ENCODE assay signal across 9 cellular contexts in genomic region chr9:14096182-14096922, GRCh38.
DNase-seq lines count a peak whose midpoint lies in the region; ATAC-seq and TF ChIP-seq lines count a peak whose summit lies in the region.
"Had no signal": no experiment of that assay in that cellular context is flagged by ENCODE, and none has a peak within 500 bp of the region (broad histone marks: within the 10 kb centered on the region; RNA-seq: fewer than 3 reads in every experiment).

No MANE protein-coding gene starts in this region.

- H3K4me3 ChIP-seq in left ventricle myocardium inferior, result peak overlapping the region; percentile 52
- H3K4me3 ChIP-seq in skeletal muscle tissue (ENCODE audit: low read length in 3 of 3), result peak overlapping the region in 1 of 3 donors; percentile 44

- no peak for TF ChIP-seq CTCF in left ventricle myocardium inferior (IDR thresholded peaks at IDR 0.05; ENCODE audit: borderline replicate concordance)
- no peak for TF ChIP-seq CTCF in GM10266 (IDR thresholded peaks at IDR 0.05; ENCODE audit: control insufficient read depth, insufficient read depth, low read depth, missing control alignments)

- H3K27ac ChIP-seq in left ventricle myocardium inferior (replicated peaks) (peak overlapping the region; percentile 88), skeletal muscle tissue (ENCODE audit: low read depth, low read length) (peak overlapping the region; percentile 75)
- H3K27ac ChIP-seq: neutrophil had no signal

- H3K9ac ChIP-seq in skeletal muscle tissue (ENCODE audit: low read depth in 1 of 3, low read length in 3 of 3), result peak overlapping the region in 1 of 3 donors; percentile 13

- intact Hi-C loops in left ventricle myocardium inferior (cut with micrococcal nuclease), result loop anchor here (10.0 kb wide), 2 partner anchors 202 to 218 kb away; partner anchors contain the start of gene NFIB

- no peaks in the 10 kb centered on the region for H3K27me3 ChIP-seq in left ventricle myocardium inferior (ENCODE audit: low read depth)
- H3K27me3 ChIP-seq in skeletal muscle tissue (ENCODE audit: control insufficient read depth in 3 of 3, insufficient read depth in 3 of 3, low read length in 3 of 3), result no peaks in the 10 kb centered on the region
- H3K27me3 ChIP-seq: neutrophil had no signal

- H3K9me3 ChIP-seq in left ventricle myocardium inferior (replicated peaks) (no peaks in the 10 kb centered on the region), skeletal muscle tissue (ENCODE audit: control insufficient read depth in 3 of 3, low read length in 3 of 3) (no peaks in the 10 kb centered on the region)
- H3K9me3 ChIP-seq: neutrophil had no signal

- H3K36me3 ChIP-seq in left ventricle myocardium inferior (no peaks in the 10 kb centered on the region), skeletal muscle tissue (ENCODE audit: control insufficient read depth in 3 of 3, insufficient read depth in 3 of 3, low read length in 3 of 3) (no peaks in the 10 kb centered on the region)
- H3K36me3 ChIP-seq: neutrophil had no signal

- DNase-seq in HK-2 (ENCODE audit: unreplicated experiment), result peak; percentile 18
- DNase-seq in left ventricle myocardium inferior, result no peak
- no peak for DNase-seq in SW 1271 (lab: John Stamatoyannopoulos, UW)
- DNase-seq in GM10266 (ENCODE audit: extremely low spot score), result no peak
- DNase-seq in HuH-7 (ENCODE audit: low spot score), result no peak

- ATAC-seq in SK-N-SH treated with all-trans-retinoic acid at 6 μM for 48 hours, result peak; percentile 85
- ATAC-seq in GM21390 (IDR thresholded peaks at IDR 0.05; ENCODE audit: unreplicated experiment), result no peak

- H3K4me1 ChIP-seq in left ventricle myocardium inferior (peaks cover 80% of the 10 kb centered on the region), skeletal muscle tissue (ENCODE audit: control insufficient read depth in 3 of 3, insufficient read depth in 3 of 3, low read length in 3 of 3) (peaks cover 4 to 9% (median 4%) of the 10 kb centered on the region in 3 donors)

TF ChIP-seq in SK-N-SH treated with all-trans-retinoic acid at 6 μM for 48 hours, 23 proteins besides CTCF, POLR2A, EP300 and RAD21 (continues in another document):
- TF ChIP-seq TSHZ2 (CRISPR knock-in tag; IDR thresholded peaks at IDR 0.05) (peak; percentile 56; the same call in 1 of the 2 replicates), ZFP3 (CRISPR knock-in tag; IDR thresholded peaks at IDR 0.05) (no peak), ARNTL (CRISPR knock-in tag; IDR thresholded peaks at IDR 0.05; ENCODE audit: borderline replicate concordance, low read depth) (no peak), ZNF565 (CRISPR knock-in tag; conservative IDR thresholded peaks at IDR 0.05; ENCODE audit: low read depth) (no peak; the same call in 1 of the 2 replicates), CREB5 (CRISPR knock-in tag; IDR thresholded peaks at IDR 0.05; ENCODE audit: low read depth) (peak; percentile 77; the same call in 1 of the 2 replicates), PPARA (CRISPR knock-in tag; IDR thresholded peaks at IDR 0.05; ENCODE audit: borderline replicate concordance) (no peak), GLIS3 (CRISPR knock-in tag; IDR thresholded peaks at IDR 0.05) (no peak; the same call in 1 of the 2 replicates), TCF4 (CRISPR knock-in tag; IDR thresholded peaks at IDR 0.05; ENCODE audit: borderline replicate concordance) (peak; percentile 78), SNAI2 (CRISPR knock-in tag; IDR thresholded peaks at IDR 0.05) (peak; percentile 56; the same call in 1 of the 2 replicates), ZC3H10 (CRISPR knock-in tag; IDR thresholded peaks at IDR 0.05) (no peak; the same call in 1 of the 2 replicates), ZNF70 (CRISPR knock-in tag; IDR thresholded peaks at IDR 0.05) (0 out of 2 replicates have a peak, but pooled peaks have one; percentile 20), POU6F1 (CRISPR knock-in tag; IDR thresholded peaks at IDR 0.05; ENCODE audit: borderline replicate concordance, low read depth) (no peak), ESRRG (CRISPR knock-in tag; IDR thresholded peaks at IDR 0.05) (peak; percentile 5; the same call in 1 of the 2 replicates), ISL1 (CRISPR knock-in tag; IDR thresholded peaks at IDR 0.05) (peak; percentile 98), CSDC2 (CRISPR knock-in tag; IDR thresholded peaks at IDR 0.05) (no peak), ZNF8 (CRISPR knock-in tag; IDR thresholded peaks at IDR 0.05) (no peak), PATZ1 (CRISPR knock-in tag; IDR thresholded peaks at IDR 0.05; ENCODE audit: borderline replicate concordance) (peak; percentile 53; the same call in 1 of the 2 replicates), CSRNP3 (CRISPR knock-in tag; IDR thresholded peaks at IDR 0.05) (0 out of 2 replicates have a peak, but pooled peaks have one; percentile 56), OSR1 (CRISPR knock-in tag; IDR thresholded peaks at IDR 0.05) (no peak)
